ENCODE assay signal across 19 cellular contexts in genomic region chr18:7102131-7102530, GRCh38. TPM values are rescaled to one million over a fixed set of nuclear protein-coding genes. Genes with fewer than 3 reads are reported as not detected.
DNase-seq lines count a peak whose midpoint lies in the region; ATAC-seq, FAIRE-seq and TF ChIP-seq lines count a peak whose summit lies in the region.
"Had no signal": no experiment of that assay in that cellular context is flagged by ENCODE, and none has a peak within 500 bp of the region (broad histone marks: within the 10 kb centered on the region; RNA-seq: fewer than 3 reads in every experiment).

No MANE protein-coding gene starts in this region.

- no peak overlapping the region for H3K4me2 ChIP-seq in HepG2 (ENCODE audit: low read depth, low read length)
- H3K4me2 ChIP-seq in osteoblast (ENCODE audit: insufficient read depth, low read length) = no peak overlapping the region
- no peak overlapping the region for H3K4me2 ChIP-seq in trophoblast cell (ENCODE audit: low read length)
- H3K4me2 ChIP-seq: BLaER1 had no signal

- H4K12ac ChIP-seq in trophoblast cell (ENCODE audit: low read depth, low read length) = no peak overlapping the region

- no peaks in the 10 kb centered on the region for H4K20me1 ChIP-seq in HepG2 (ENCODE audit: insufficient read depth, low read length)
- H4K20me1 ChIP-seq in osteoblast (ENCODE audit: insufficient read depth, low read length) = no peaks in the 10 kb centered on the region
- H4K20me1 ChIP-seq: BLaER1 had no signal

- no peak overlapping the region for H3K4me3 ChIP-seq in HepG2 (replicated peaks in 1 of 3; ENCODE audit: insufficient read depth in 1 of 3, low read depth in 2 of 3, low read length in 3 of 3)
- H3K4me3 ChIP-seq in right lobe of liver = no peak overlapping the region
- H3K4me3 ChIP-seq in osteoblast (ENCODE audit: insufficient read depth, low read length) = no peak overlapping the region
- H3K4me3 ChIP-seq in trophoblast cell (ENCODE audit: low read depth, low read length) = no peak overlapping the region
- H3K4me3 ChIP-seq: BLaER1, GM23248, HAP-1 had no signal

- BruUV-seq in HepG2 (replicated peaks; lab: Mats Ljungman, UMichigan) = no TSS peak

- POLR2A ChIA-PET in HepG2 (lab: Yijun Ruan, JAX) = no interaction called here

- no peaks in the 10 kb centered on the region for H3K79me1 ChIP-seq in trophoblast cell (ENCODE audit: low read length)

- no peak for TF ChIP-seq EP300 in HepG2 (IDR thresholded peaks at IDR 0.05; ENCODE audit: low read depth in 2 of 2, low read length in 2 of 2)
- no peak for TF ChIP-seq EP300 in HepG2 (CRISPR knock-in tag; IDR thresholded peaks at IDR 0.05; ENCODE audit: borderline replicate concordance)

- in situ Hi-C loops in HepG2 (cut with HindIII; ENCODE audit: extremely low pct_ligation_motif_present, low pct_unique_long_range_greater_than_20kb) = no loop called here

- no peak for TF ChIP-seq RAD21 in HepG2 (CRISPR knock-in tag; IDR thresholded peaks at IDR 0.05)

- no peak overlapping the region for H3K23ac ChIP-seq in trophoblast cell (ENCODE audit: low read length)

- H3K27me3 ChIP-seq in HepG2 (ENCODE audit: control insufficient read depth in 1 of 2, insufficient read depth in 2 of 2, low read length in 2 of 2) (no peaks in the 10 kb centered on the region), right lobe of liver (no peaks in the 10 kb centered on the region), foreskin keratinocyte (no peaks in the 10 kb centered on the region), osteoblast (ENCODE audit: insufficient read depth, low read length) (no peaks in the 10 kb centered on the region), trophoblast cell (ENCODE audit: insufficient read depth, low read length) (no peaks in the 10 kb centered on the region)
- H3K27me3 ChIP-seq: BLaER1 had no signal

- TF ChIP-seq POLR2A in HepG2 (IDR thresholded peaks at IDR 0.05; ENCODE audit: insufficient read depth in 1 of 2, low read depth in 2 of 2, low read length in 2 of 2) (no peak), right lobe of liver (IDR thresholded peaks at IDR 0.05) (no peak)

- FAIRE-seq in HepG2 (lab: Jason Lieb, UNC) = no peak

- no peak for ATAC-seq in HepG2
- no peak for ATAC-seq in right lobe of liver
- peak; percentile 20 for ATAC-seq in foreskin keratinocyte
- no peak for ATAC-seq in HG02759 (IDR thresholded peaks at IDR 0.05; ENCODE audit: unreplicated experiment)

- H3K18ac ChIP-seq in trophoblast cell (ENCODE audit: low read length) = no peak overlapping the region

- H2AK5ac ChIP-seq in trophoblast cell (ENCODE audit: low read length) = no peak overlapping the region

- no peak overlapping the region for H2BK5ac ChIP-seq in trophoblast cell (ENCODE audit: low read depth, low read length, poor library complexity)

- H3K36me3 ChIP-seq in HepG2 (replicated peaks in 1 of 2; ENCODE audit: control insufficient read depth in 1 of 2, insufficient read depth in 2 of 2, low read length in 2 of 2) (no peaks in the 10 kb centered on the region), right lobe of liver (no peaks in the 10 kb centered on the region), osteoblast (ENCODE audit: insufficient read depth, low read length) (no peaks in the 10 kb centered on the region), trophoblast cell (ENCODE audit: control insufficient read depth in 1 of 2, insufficient read depth in 2 of 2, low read length in 2 of 2) (no peaks in the 10 kb centered on the region)
- H3K36me3 ChIP-seq: BLaER1, HAP-1 had no signal

- no peak overlapping the region for H4K91ac ChIP-seq in trophoblast cell (ENCODE audit: low read depth, low read length)

- no peak overlapping the region for H2BK120ac ChIP-seq in trophoblast cell (ENCODE audit: insufficient read depth, low read length, poor library complexity)

- H3K14ac ChIP-seq in trophoblast cell (ENCODE audit: low read length) = no peak overlapping the region

- H3K9me3 ChIP-seq in HepG2 (ENCODE audit: low read length) (no peaks in the 10 kb centered on the region), right lobe of liver (no peaks in the 10 kb centered on the region), osteoblast (ENCODE audit: low read depth, low read length) (no peaks in the 10 kb centered on the region), trophoblast cell (ENCODE audit: insufficient read depth, low read depth, low read length) (no peaks in the 10 kb centered on the region)
- H3K9me3 ChIP-seq: BLaER1, HAP-1 had no signal

- H3K4me1 ChIP-seq in HepG2 (ENCODE audit: insufficient read depth, low read length) (no peaks in the 10 kb centered on the region), right lobe of liver (no peaks in the 10 kb centered on the region), foreskin keratinocyte (no peaks in the 10 kb centered on the region), osteoblast (ENCODE audit: insufficient read depth, low read length) (no peaks in the 10 kb centered on the region), trophoblast cell (ENCODE audit: control insufficient read depth in 1 of 2, insufficient read depth in 2 of 2, low read length in 2 of 2) (peaks cover 2 to 4% of the 10 kb centered on the region in 2 experiments)
- H3K4me1 ChIP-seq: BLaER1, HAP-1 had no signal

- H2AFZ ChIP-seq in HepG2 (ENCODE audit: low read length) (no peak overlapping the region), osteoblast (ENCODE audit: low read length) (no peak overlapping the region), trophoblast cell (ENCODE audit: insufficient read depth, low read length, poor library complexity) (no peak overlapping the region)
- H2AFZ ChIP-seq: GM23248 had no signal

- H4K8ac ChIP-seq in trophoblast cell (ENCODE audit: low read depth, low read length) = no peak overlapping the region

- H3K9ac ChIP-seq in HepG2 (ENCODE audit: insufficient read depth, low read depth, low read length) (no peak overlapping the region), trophoblast cell (ENCODE audit: low read length) (no peak overlapping the region)
- H3K9ac ChIP-seq: BLaER1, GM23248 had no signal

- TF ChIP-seq CTCF in HepG2 (CRISPR knock-in tag; IDR thresholded peaks at IDR 0.05) (no peak), right lobe of liver (IDR thresholded peaks at IDR 0.05) (no peak), foreskin keratinocyte (conservative IDR thresholded peaks at IDR 0.05) (no peak), osteoblast (IDR thresholded peaks at IDR 0.05; ENCODE audit: extremely low read depth, low read depth, low read length) (no peak)

- intact Hi-C loops in HepG2 (cut with micrococcal nuclease; ENCODE audit: unreplicated experiment) = no loop called here
- intact Hi-C loops in right lobe of liver (cut with DNase I) = no loop called here

- no peaks in the 10 kb centered on the region for H3K79me2 ChIP-seq in HepG2 (ENCODE audit: insufficient read depth, low read length)
- no peaks in the 10 kb centered on the region for H3K79me2 ChIP-seq in osteoblast (ENCODE audit: insufficient read depth, low read length)
- H3K79me2 ChIP-seq in trophoblast cell (ENCODE audit: control insufficient read depth, insufficient read depth, low read length, poor library complexity) = no peaks in the 10 kb centered on the region

- H3K4ac ChIP-seq in trophoblast cell (ENCODE audit: low read depth, low read length) = no peak overlapping the region

- H2BK12ac ChIP-seq in trophoblast cell (ENCODE audit: low read length) = no peak overlapping the region

- no peak for DNase-seq in HepG2 (ENCODE audit: low spot score)
- no peak for DNase-seq in right lobe of liver
- peak in 1 of 2 donors; percentile 41 for DNase-seq in foreskin keratinocyte
- peak; percentile 30 for DNase-seq in osteoblast (ENCODE audit: insufficient read length, low spot score, missing footprints)
- no peak for DNase-seq in trophoblast cell
- DNase-seq in SKM-1 treated with dmso at 0.1 percent for 144 hours (lab: John Stamatoyannopoulos, UW; ENCODE audit: unreplicated experiment) = no peak
- DNase-seq: 8988T; CD4-positive, alpha-beta memory T cell; DMS153; DMS79; GF-D8; GM23248 had no signal

- WGBS in HepG2 (ENCODE audit: low lambda C conversion rate) = 33% methylated on average over 2 of the region's 2 CpGs
- 32% methylated on average over 2 of the region's 2 CpGs for WGBS in right lobe of liver (ENCODE audit: insufficient coverage, low coverage, low lambda C conversion rate, missing lambda C conversion rate)
- WGBS in trophoblast cell (ENCODE audit: extremely low coverage, insufficient coverage, insufficient read length) = no CpG with 5 or more reads among the region's 2 CpGs

- CTCF ChIA-PET in HepG2 (lab: Yijun Ruan, JAX; ENCODE audit: low intra/inter-chr PET ratio, low total read pairs) = no interaction called here

- H3K27ac ChIP-seq in HepG2 (ENCODE audit: extremely low read length, insufficient read depth, low read length) (no peak overlapping the region), right lobe of liver (no peak overlapping the region), foreskin keratinocyte (no peak overlapping the region), osteoblast (ENCODE audit: low read depth, low read length) (no peak overlapping the region), trophoblast cell (ENCODE audit: low read depth, low read length) (no peak overlapping the region)
- H3K27ac ChIP-seq: BLaER1, GM23248, HL-60 had no signal

RNA-seq across cellular contexts. Expression of gene LAMA1, which starts 15.5 kb away (rescaled TPM):
- total RNA-seq in HepG2 (2016; rRNA removed; fragmentation: Illumina TruSeq; extraction: Trizol) (0.44 and 0.52 TPM in 2 replicates), right lobe of liver (under 1 TPM; 0.06 to 0.56 (median 0.29) TPM), foreskin keratinocyte (1.5 and 7.5 TPM in 2 replicates), osteoblast (8.3 and 11.2 TPM in 2 replicates)
- total RNA-seq in HepG2 (2016; cell fraction: cytosol; rRNA removed; fragmentation: Illumina TruSeq; extraction: Trizol; ENCODE audit: low read depth) = 0.09 and 0.20 TPM in 2 replicates
- total RNA-seq in HepG2 (2016; cell fraction: insoluble cytoplasmic fraction; rRNA removed; fragmentation: Illumina TruSeq; extraction: Trizol) = 0.28 and 0.43 TPM in 2 replicates
- 0.21 and 0.28 TPM in 2 replicates for total RNA-seq in HepG2 (2016; cell fraction: membrane; rRNA removed; fragmentation: Illumina TruSeq; extraction: Trizol)
- 0.31 and 0.44 TPM in 2 replicates for total RNA-seq in HepG2 (2016; cell fraction: nucleus; rRNA removed; fragmentation: Illumina TruSeq; extraction: Trizol)
- polyA plus RNA-seq in HepG2 (2011; rRNA removed) (0.05 TPM in 2 replicates), foreskin keratinocyte (0.96 and 5.4 TPM in 2 replicates)
- 0.05 and 0.10 TPM in 2 replicates for polyA plus RNA-seq in HepG2 (2011; cell fraction: cytosol; rRNA removed)
- polyA plus RNA-seq in HepG2 (2011; cell fraction: nucleus; rRNA removed) = 0.13 and 0.23 TPM in 2 replicates
- polyA plus RNA-seq in HepG2 (2012) = 0.25 and 0.28 TPM in 2 replicates
- polyA plus RNA-seq in HepG2 (2016; cell fraction: cytosol; fragmentation: Illumina TruSeq; extraction: Trizol; ENCODE audit: low read depth) = 0.09 and 0.20 TPM in 2 replicates
- polyA plus RNA-seq in HepG2 (2016; cell fraction: insoluble cytoplasmic fraction; fragmentation: Illumina TruSeq; extraction: Trizol; ENCODE audit: low read depth) = 0.22 and 0.35 TPM in 2 replicates
- 0.06 and 0.13 TPM in 2 replicates for polyA plus RNA-seq in HepG2 (2016; cell fraction: membrane; fragmentation: Illumina TruSeq; extraction: Trizol; ENCODE audit: low read depth)
- 0.70 and 0.73 TPM in 2 replicates for polyA plus RNA-seq in HepG2 (2016; cell fraction: nucleus; fragmentation: Illumina TruSeq; extraction: Trizol; ENCODE audit: insufficient read depth, low read depth)
- 0.16 and 232 TPM in 2 replicates for polyA minus RNA-seq in HepG2 (2011; rRNA and poly(A)+ RNA removed; ENCODE audit: low replicate concordance)
- 0.59 and 0.97 TPM in 2 replicates for polyA minus RNA-seq in HepG2 (2011; cell fraction: cytosol; rRNA and poly(A)+ RNA removed)
- 0.26 and 0.37 TPM in 2 replicates for polyA minus RNA-seq in HepG2 (2011; cell fraction: nucleus; rRNA and poly(A)+ RNA removed)
- polyA plus RNA-seq in trophoblast cell (2013) = 113 and 116 TPM in 2 replicates
- total RNA-seq: A673; CD4-positive, alpha-beta memory T cell had no signal
- polyA plus RNA-seq: CD14-positive monocyte; CD4-positive, alpha-beta memory T cell; IgD-negative memory B cell had no signal
